ENCODE assay signal across 8 cellular contexts in the genomic region with DNA sequence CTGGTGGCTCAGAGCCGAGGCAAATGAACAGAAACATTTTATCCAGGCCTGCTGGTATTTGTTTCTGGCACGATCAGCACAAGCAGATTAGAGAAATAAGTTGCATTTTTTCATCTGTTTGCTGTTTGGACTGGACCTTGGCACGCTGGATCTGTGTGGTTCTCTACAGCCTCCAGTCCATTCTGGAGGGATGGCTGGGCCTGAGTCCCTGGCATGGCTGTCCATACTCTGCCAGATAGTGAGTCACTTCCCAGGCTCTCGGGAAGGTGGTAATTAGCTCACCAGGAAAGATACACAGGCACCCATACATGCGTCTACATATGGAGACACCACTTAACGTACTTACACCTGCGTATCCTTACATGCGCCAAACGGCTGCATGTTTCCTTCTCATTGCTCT.
DNase-seq lines count a peak whose midpoint lies in the region; ATAC-seq and TF ChIP-seq lines count a peak whose summit lies in the region.

No MANE protein-coding gene starts in this region.

- ATAC-seq in WTC11, result no peak; the same call in 1 of the 2 replicates
- peak; percentile 16 to 44 for ATAC-seq in gastrocnemius medialis

- H3K9me3 Mint-ChIP-seq in WTC11, result peaks cover 18% of the 10 kb centered on the region

- no peak for TF ChIP-seq POLR2A in gastrocnemius medialis (IDR thresholded peaks at IDR 0.05)
- TF ChIP-seq POLR2A in erythroblast (IDR thresholded peaks at IDR 0.05; ENCODE audit: low read length), result no peak

- H4K20me1 ChIP-seq in GM23248 (ENCODE audit: insufficient read depth), result no peaks in the 10 kb centered on the region

- CTCF ChIA-PET in WTC11 (lab: Charles Lee), result interaction anchor here (0.8 to 0.9 kb wide), 3 partner anchors 23 to 94 kb away, joined by 3 read pairs; no protein-coding TSS in a partner anchor

- H3K9ac ChIP-seq in GM23248, result peak overlapping the region; percentile 24; the same call in 1 of the 2 replicates

- no peak for TF ChIP-seq CTCF in WTC11 (IDR thresholded peaks at IDR 0.05)
- no peak for TF ChIP-seq CTCF in gastrocnemius medialis (IDR thresholded peaks at IDR 0.05 in 4 of 5, conservative IDR thresholded peaks at IDR 0.05 in 1 of 5)
- no peak for TF ChIP-seq CTCF in dorsolateral prefrontal cortex (IDR thresholded peaks at IDR 0.05 in 54 of 56, conservative IDR thresholded peaks at IDR 0.05 in 2 of 56; ENCODE audit: low read depth in 1 of 56, partially characterized antibody in 56 of 56)

- peaks cover 5% of the 10 kb centered on the region for H3K36me3 Mint-ChIP-seq in WTC11

- no peak overlapping the region for H3K4me3 ChIP-seq in GM23248
- H3K4me3 ChIP-seq in gastrocnemius medialis, result no peak overlapping the region
- no peak overlapping the region for H3K4me3 ChIP-seq in dorsolateral prefrontal cortex

- no peaks in the 10 kb centered on the region for H3K9me2 ChIP-seq in GM23248 (ENCODE audit: insufficient read depth)

- peak overlapping the region; percentile 48; the same call in 1 of the 2 replicates for H2AFZ ChIP-seq in GM23248

- H3K4me1 Mint-ChIP-seq in WTC11, result peaks cover 21% of the 10 kb centered on the region

- H3K27me3 ChIP-seq in GM23248 (replicated peaks; ENCODE audit: insufficient read depth) (no peaks in the 10 kb centered on the region), gastrocnemius medialis (no peaks in the 10 kb centered on the region), dorsolateral prefrontal cortex (no peaks in the 10 kb centered on the region)

- H3K4me3 Mint-ChIP-seq in WTC11, result no peak overlapping the region

- no peaks in the 10 kb centered on the region for H3K79me2 ChIP-seq in GM23248 (ENCODE audit: insufficient read depth)

- POLR2A ChIA-PET in WTC11 (lab: Charles Lee), result interaction anchor here (0.8 kb wide), 1 partner anchor 111 kb away, joined by 3 read pairs; no protein-coding TSS in a partner anchor

- WGBS in GM23248 (ENCODE audit: low coverage in 1 of 2, low lambda C conversion rate in 2 of 2, missing lambda C conversion rate in 2 of 2), 2 experiments, result 36 to 38% methylated on average over 9 of the region's 9 CpGs

- H3K27me3 Mint-ChIP-seq in WTC11 (ENCODE audit: low read depth), result peaks cover 6% of the 10 kb centered on the region

- peak overlapping the region; percentile 65 for H3K4me2 ChIP-seq in GM23248 (ENCODE audit: unreplicated experiment)

- peaks cover 13% of the 10 kb centered on the region; the same call in 1 of the 2 replicates for H3F3A ChIP-seq in GM23248 (ENCODE audit: insufficient read depth)

- DNase-seq in GM23248 (peak; percentile 86), WTC11 (ENCODE audit: low spot score) (no peak), glomerular visceral epithelial cell (ENCODE audit: extremely low spot score) (peak; percentile 82), gastrocnemius medialis (peak in 1 of 2 donors; percentile 16), dorsolateral prefrontal cortex (no peak), DMS153 (lab: John Stamatoyannopoulos, UW) (no peak), erythroblast (lab: John Stamatoyannopoulos, UW) (no peak), NCI-H1436 (lab: John Stamatoyannopoulos, UW) (no peak)

- intact Hi-C loops in gastrocnemius medialis (cut with DNase I; ENCODE audit: low total_unique reads), result no loop called here
- intact Hi-C loops in dorsolateral prefrontal cortex (cut with DNase I), result no loop called here

- in situ Hi-C loops in GM23248 (cut with MboI) (no loop called here), gastrocnemius medialis (cut with MboI; ENCODE audit: low sequenced_read_pairs in 4 of 4) (no loop called here)

- H3K36me3 ChIP-seq in GM23248 (ENCODE audit: low read depth), result no peaks in the 10 kb centered on the region
- H3K36me3 ChIP-seq in gastrocnemius medialis, result no peaks in the 10 kb centered on the region

- no peaks in the 10 kb centered on the region for H3K9me3 ChIP-seq in GM23248 (ENCODE audit: low read depth)
- H3K9me3 ChIP-seq in gastrocnemius medialis, result no peaks in the 10 kb centered on the region

- peaks cover 20% of the 10 kb centered on the region for H3K4me1 ChIP-seq in GM23248 (ENCODE audit: insufficient read depth)
- H3K4me1 ChIP-seq in gastrocnemius medialis, result no peaks in the 10 kb centered on the region

- H3K27ac Mint-ChIP-seq in WTC11, result peak overlapping the region; percentile 36; the same call in 1 of the 2 replicates

- H3K27ac ChIP-seq in GM23248 (peak overlapping the region; percentile 10; the same call in 1 of the 2 replicates), gastrocnemius medialis (no peak overlapping the region), dorsolateral prefrontal cortex (peak overlapping the region in 2 of 59 donors; percentile 11 to 21)

TF ChIP-seq in WTC11, 78 proteins besides CTCF, POLR2A, EP300 and RAD21:
- TF ChIP-seq EMX1 (CRISPR knock-in tag; IDR thresholded peaks at IDR 0.05), result no peak
- TF ChIP-seq, protein P1, sequence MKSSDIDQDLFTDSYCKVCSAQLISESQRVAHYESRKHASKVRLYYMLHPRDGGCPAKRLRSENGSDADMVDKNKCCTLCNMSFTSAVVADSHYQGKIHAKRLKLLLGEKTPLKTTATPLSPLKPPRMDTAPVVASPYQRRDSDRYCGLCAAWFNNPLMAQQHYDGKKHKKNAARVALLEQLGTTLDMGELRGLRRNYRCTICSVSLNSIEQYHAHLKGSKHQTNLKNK (CRISPR knock-in tag; IDR thresholded peaks at IDR 0.05), result no peak

Comparison
In these comparisons a context has a peak if more than half of its experiments do, and no peak if none do; other contexts are left out.
1. DNase-seq: peak in GM23248 (single experiment) and glomerular visceral epithelial cell (single experiment); none in WTC11 (single experiment), dorsolateral prefrontal cortex (0 of 10), DMS153 (single experiment), erythroblast (0 of 2) and NCI-H1436 (single experiment).